11 cellular contexts compared by ENCODE assay signal in the genomic region with DNA sequence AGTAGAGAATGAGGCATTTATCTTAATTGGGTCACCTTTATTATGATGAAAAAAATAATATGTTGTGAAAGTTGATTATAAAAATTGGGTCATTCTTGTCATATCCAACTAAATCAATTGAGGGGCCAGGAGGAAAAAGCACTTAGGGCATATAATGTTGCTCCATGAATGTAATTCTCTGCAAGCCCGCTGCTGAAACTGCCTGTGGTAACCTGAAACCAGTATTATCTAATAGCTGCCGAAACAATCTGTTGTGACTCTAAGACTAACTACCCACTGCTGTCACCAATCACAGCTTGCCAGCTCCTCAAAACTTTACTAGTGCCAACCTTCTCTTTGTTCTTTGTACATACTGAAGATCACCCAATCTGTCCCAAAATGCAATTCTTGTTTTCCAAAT.
DNase-seq lines count a peak whose midpoint lies in the region.
"Had no signal": no experiment of that assay in that cellular context is flagged by ENCODE, and none has a peak within 500 bp of the region (broad histone marks: within the 10 kb centered on the region; RNA-seq: fewer than 3 reads in every experiment).

No MANE protein-coding gene starts in this region.

- no peak overlapping the region for H3K4me3 ChIP-seq in skeletal muscle cell (ENCODE audit: low read depth, low read length)
- H3K4me3 ChIP-seq: colonic mucosa had no signal

- DNase-seq in M059J (ENCODE audit: low read depth) (peak; percentile 4), NCI-H82 treated with DMSO at 0.1 percent for 48 hours (lab: John Stamatoyannopoulos, UW; ENCODE audit: unreplicated experiment) (peak; percentile 46), fibroblast of peridontal ligament (ENCODE audit: extremely low read depth) (peak; percentile 49), skeletal muscle cell (ENCODE audit: low read depth) (peak; percentile 25), RKO (ENCODE audit: low spot score) (no peak)
- no peak for DNase-seq in stimulated activated CD4-positive, alpha-beta T cell treated with anti-CD3 and anti-CD28 coated beads, Interleukin-1b, Interleukin-23, amount 100 ng/mL, for 48 hours
- DNase-seq in activated CD4-positive, alpha-beta T cell treated with anti-CD3 and anti-CD28 coated beads for 48 hours, result no peak
- DNase-seq: activated CD4-positive, CD25-positive, alpha-beta regulatory T cell treated with anti-CD3 and anti-CD28 coated beads, Interleukin-2, amount 50 U/mL, for 72 hours; colonic mucosa; hippocampal formation; stimulated activated naive CD4-positive, alpha-beta T cell had no signal

Comparison
In these comparisons a context has a peak if more than half of its experiments do, and no peak if none do; other contexts are left out.
1. DNase-seq: peak in M059J (single experiment), NCI-H82 treated with DMSO at 0.1 percent for 48 hours (single experiment), fibroblast of peridontal ligament (single experiment) and skeletal muscle cell (single experiment); none in stimulated activated CD4-positive, alpha-beta T cell treated with anti-CD3 and anti-CD28 coated beads, Interleukin-1b, Interleukin-23, amount 100 ng/mL, for 48 hours (single experiment), RKO (single experiment) and activated CD4-positive, alpha-beta T cell treated with anti-CD3 and anti-CD28 coated beads for 48 hours (single experiment).